In genomic region chr12:113416091-113416754, GRCh38 we compare ENCODE assay signal across 1 cellular context.
TF ChIP-seq lines count a peak whose summit lies in the region.

No MANE protein-coding gene starts in this region.

TF ChIP-seq in K562, 482 proteins besides CTCF, POLR2A, EP300 and RAD21 (continued from another document):
- TF ChIP-seq ZNF277 (CRISPR knock-in tag; IDR thresholded peaks at IDR 0.05; ENCODE audit: borderline replicate concordance) (no peak), KDM2B (CRISPR knock-in tag; IDR thresholded peaks at IDR 0.05) (no peak), HMGXB4 (CRISPR knock-in tag; IDR thresholded peaks at IDR 0.05) (no peak)
